8 cellular contexts compared by ENCODE assay signal in genomic region chr20:49750611-49751396, GRCh38. TPM values are rescaled to one million over a fixed set of nuclear protein-coding genes. Genes with fewer than 3 reads are reported as not detected.
DNase-seq lines count a peak whose midpoint lies in the region; ATAC-seq and TF ChIP-seq lines count a peak whose summit lies in the region.

No MANE protein-coding gene starts in this region.

- no peak overlapping the region for H3K9ac ChIP-seq in mammary epithelial cell (ENCODE audit: insufficient read depth, low read length)

- ATAC-seq in GM19351 (IDR thresholded peaks at IDR 0.05; ENCODE audit: unreplicated experiment) (peak; percentile 66), HG03175 (IDR thresholded peaks at IDR 0.05; ENCODE audit: unreplicated experiment) (peak; percentile 81)

- H3K4me3 ChIP-seq in CD8-positive, alpha-beta memory T cell (ENCODE audit: low read length) = no peak overlapping the region
- H3K4me3 ChIP-seq in mammary epithelial cell (replicated peaks in 1 of 3; ENCODE audit: insufficient read depth in 1 of 3, low read depth in 2 of 3, low read length in 3 of 3) = no peak overlapping the region

- H3K79me2 ChIP-seq in mammary epithelial cell (ENCODE audit: insufficient read depth, low read length) = no peaks in the 10 kb centered on the region

- no peak overlapping the region for H3K4me2 ChIP-seq in mammary epithelial cell (ENCODE audit: insufficient read depth, low read depth, low read length)

- peak overlapping the region in 3 of 7 donors; percentile 0 to 42 (median 19) for H3K4me3 Mint-ChIP-seq in CD8-positive, alpha-beta memory T cell
- H3K4me3 Mint-ChIP-seq in activated T-helper 1 cell treated with anti-CD3 and anti-CD28 coated beads, Interleukin-12 subunit alpha, Interleukin-12 subunit beta, Interleukin-2, Interleukin-4 antibody, amounts not matched to agents 30 ng/mL and 10 ng/mL and 1 ng/mL, durations not matched to agents 14 hours and 24 hours and 36 hours = no peak overlapping the region

- peak overlapping the region; percentile 21 for H2AFZ ChIP-seq in mammary epithelial cell (ENCODE audit: low read depth, low read length)

- H3K9me3 Mint-ChIP-seq in CD8-positive, alpha-beta memory T cell = no peaks in the 10 kb centered on the region
- no peaks in the 10 kb centered on the region for H3K9me3 Mint-ChIP-seq in activated T-helper 1 cell treated with anti-CD3 and anti-CD28 coated beads, Interleukin-12 subunit alpha, Interleukin-12 subunit beta, Interleukin-2, Interleukin-4 antibody, amounts not matched to agents 30 ng/mL and 10 ng/mL and 1 ng/mL, durations not matched to agents 14 hours and 24 hours and 36 hours

- DNase-seq in CD8-positive, alpha-beta memory T cell = peak in 1 of 5 donors; percentile 18
- DNase-seq in mammary epithelial cell (no peak), inferior parietal cortex (ENCODE audit: extremely low spot score) (no peak), NCI-H774 (lab: John Stamatoyannopoulos, UW) (no peak), KBM-7 (no peak)
- DNase-seq in activated T-helper 1 cell treated with anti-CD3 and anti-CD28 coated beads, Interleukin-12 subunit alpha, Interleukin-12 subunit beta, Interleukin-2, Interleukin-4 antibody, amounts not matched to agents 30 ng/mL and 10 ng/mL and 1 ng/mL, durations not matched to agents 14 hours and 24 hours and 36 hours (ENCODE audit: low spot score) = no peak

- WGBS in mammary epithelial cell (ENCODE audit: low coverage, missing lambda C conversion rate) = 49% methylated on average over 11 of the region's 12 CpGs

- H3K27me3 ChIP-seq in CD8-positive, alpha-beta memory T cell (ENCODE audit: insufficient read depth, low read length, poor library complexity, severe bottlenecking) = no peaks in the 10 kb centered on the region
- H3K27me3 ChIP-seq in mammary epithelial cell (ENCODE audit: insufficient read depth, low read length) = no peaks in the 10 kb centered on the region

- peaks cover 0 to 5% of the 10 kb centered on the region in 2 donors for H3K27me3 Mint-ChIP-seq in CD8-positive, alpha-beta memory T cell
- peaks cover 36% of the 10 kb centered on the region for H3K27me3 Mint-ChIP-seq in activated T-helper 1 cell treated with anti-CD3 and anti-CD28 coated beads, Interleukin-12 subunit alpha, Interleukin-12 subunit beta, Interleukin-2, Interleukin-4 antibody, amounts not matched to agents 30 ng/mL and 10 ng/mL and 1 ng/mL, durations not matched to agents 14 hours and 24 hours and 36 hours (ENCODE audit: insufficient read depth)

- POLR2A ChIA-PET in CD8-positive, alpha-beta memory T cell (lab: Charles Lee) = no interaction called here

- no peaks in the 10 kb centered on the region for H4K20me1 ChIP-seq in mammary epithelial cell (ENCODE audit: insufficient read depth, low read length)

- no peak overlapping the region for H3K27ac ChIP-seq in CD8-positive, alpha-beta memory T cell (ENCODE audit: low read depth, low read length)
- no peak overlapping the region for H3K27ac ChIP-seq in mammary epithelial cell (ENCODE audit: insufficient read depth, low read depth, low read length)

- H3K4me1 Mint-ChIP-seq in CD8-positive, alpha-beta memory T cell = peaks cover 8 to 11% (median 10%) of the 10 kb centered on the region in 3 donors
- peaks cover 10% of the 10 kb centered on the region for H3K4me1 Mint-ChIP-seq in activated T-helper 1 cell treated with anti-CD3 and anti-CD28 coated beads, Interleukin-12 subunit alpha, Interleukin-12 subunit beta, Interleukin-2, Interleukin-4 antibody, amounts not matched to agents 30 ng/mL and 10 ng/mL and 1 ng/mL, durations not matched to agents 14 hours and 24 hours and 36 hours (ENCODE audit: low read depth)

- TF ChIP-seq CTCF in mammary epithelial cell (conservative IDR thresholded peaks at IDR 0.05 in 1 of 2, IDR thresholded peaks at IDR 0.05 in 1 of 2; ENCODE audit: extremely low read depth in 1 of 2, insufficient read depth in 1 of 2, low read depth in 1 of 2, low read length in 2 of 2) = no peak

- CTCF ChIA-PET in CD8-positive, alpha-beta memory T cell (lab: Charles Lee) = interaction anchor here (1.3 kb wide), 1 partner anchor 143 kb away, joined by 3 read pairs; no protein-coding TSS in a partner anchor
- CTCF ChIA-PET in mammary epithelial cell (lab: Charles Lee; ENCODE audit: low non-redundant PET) = no interaction called here

- H3K36me3 ChIP-seq in CD8-positive, alpha-beta memory T cell (ENCODE audit: insufficient read depth, low read length) = no peaks in the 10 kb centered on the region
- H3K36me3 ChIP-seq in mammary epithelial cell (ENCODE audit: insufficient read depth, low read length) = no peaks in the 10 kb centered on the region

- no peaks in the 10 kb centered on the region for H3K9me3 ChIP-seq in CD8-positive, alpha-beta memory T cell (ENCODE audit: low read length)
- H3K9me3 ChIP-seq in mammary epithelial cell (replicated peaks; ENCODE audit: insufficient read depth, low read length) = no peaks in the 10 kb centered on the region

- dilution Hi-C loops in mammary epithelial cell (cut with HindIII; ENCODE audit: low sequenced_read_pairs) = no loop called here

- H3K36me3 Mint-ChIP-seq in CD8-positive, alpha-beta memory T cell = no peaks in the 10 kb centered on the region
- H3K36me3 Mint-ChIP-seq in activated T-helper 1 cell treated with anti-CD3 and anti-CD28 coated beads, Interleukin-12 subunit alpha, Interleukin-12 subunit beta, Interleukin-2, Interleukin-4 antibody, amounts not matched to agents 30 ng/mL and 10 ng/mL and 1 ng/mL, durations not matched to agents 14 hours and 24 hours and 36 hours (ENCODE audit: low read depth) = peaks cover 2% of the 10 kb centered on the region

- peak overlapping the region in 7 of 8 donors; percentile 7 to 72 (median 30) for H3K27ac Mint-ChIP-seq in CD8-positive, alpha-beta memory T cell
- H3K27ac Mint-ChIP-seq in activated T-helper 1 cell treated with anti-CD3 and anti-CD28 coated beads, Interleukin-12 subunit alpha, Interleukin-12 subunit beta, Interleukin-2, Interleukin-4 antibody, amounts not matched to agents 30 ng/mL and 10 ng/mL and 1 ng/mL, durations not matched to agents 14 hours and 24 hours and 36 hours = no peak overlapping the region

- intact Hi-C loops in mammary epithelial cell (cut with micrococcal nuclease) = no loop called here
- intact Hi-C loops in activated T-helper 1 cell treated with anti-CD3 and anti-CD28 coated beads, Interleukin-12 subunit alpha, Interleukin-12 subunit beta, Interleukin-2, Interleukin-4 antibody, amounts not matched to agents 30 ng/mL and 10 ng/mL and 1 ng/mL, durations not matched to agents 14 hours and 24 hours and 36 hours (cut with micrococcal nuclease) = loop anchor here (5.0 kb wide), 1 partner anchor 54 kb away; no protein-coding TSS in a partner anchor

- BruUV-seq in mammary epithelial cell (replicated peaks; lab: Mats Ljungman, UMichigan) = no TSS peak

- peaks cover 5% of the 10 kb centered on the region for H3K4me1 ChIP-seq in CD8-positive, alpha-beta memory T cell (ENCODE audit: insufficient read depth, low read length)
- H3K4me1 ChIP-seq in mammary epithelial cell (ENCODE audit: insufficient read depth, low read length) = no peaks in the 10 kb centered on the region

- in situ Hi-C loops in mammary epithelial cell (cut with MboI; ENCODE audit: low sequenced_read_pairs in 2 of 2) (no loop called here), KBM-7 (cut with MboI; ENCODE audit: low pct_unique_long_range_greater_than_20kb, low sequenced_read_pairs) (no loop called here)

RNA-seq across cellular contexts. Expression of gene B4GALT5, which starts 37.1 kb away (rescaled TPM):
- total RNA-seq in CD8-positive, alpha-beta memory T cell = 10 to 100 TPM; 37.5 to 39.1 TPM
- 2.0 TPM for polyA plus RNA-seq in CD8-positive, alpha-beta memory T cell
- 10 to 100 TPM; 22.7 to 22.8 TPM for total RNA-seq in mammary epithelial cell
- 24.0 TPM for polyA plus RNA-seq in mammary epithelial cell
- polyA minus RNA-seq in mammary epithelial cell = 17.7 TPM
- 38.9 and 39.3 TPM in 2 replicates for total RNA-seq in activated T-helper 1 cell treated with anti-CD3 and anti-CD28 coated beads, Interleukin-12 subunit alpha, Interleukin-12 subunit beta, Interleukin-2, Interleukin-4 antibody, amounts not matched to agents 30 ng/mL and 10 ng/mL and 1 ng/mL, durations not matched to agents 14 hours and 24 hours and 36 hours
